Comparison of ENCODE assay signal across 32 cellular contexts in genomic region chr1:173044656-173045055, GRCh38. TPM values are rescaled to one million over a fixed set of nuclear protein-coding genes. Genes with fewer than 3 reads are reported as not detected.
"Had no signal": no experiment of that assay in that cellular context is flagged by ENCODE, and none has a peak within 500 bp of the region (broad histone marks: within the 10 kb centered on the region; RNA-seq: fewer than 3 reads in every experiment).

No MANE protein-coding gene starts in this region.

- H3K36me3 ChIP-seq: ascending aorta, cardiac muscle cell had no signal

- H3K4me1 ChIP-seq: ascending aorta had no signal

- H3K27me3 ChIP-seq: ascending aorta, cardiac muscle cell had no signal

- H3K4me3 ChIP-seq: ascending aorta, cardiac muscle cell had no signal

- H3K27ac ChIP-seq: ascending aorta, cardiac muscle cell, VCaP had no signal

- FAIRE-seq: bronchial epithelial cell, TTC549 had no signal

- ATAC-seq: activated CD8-positive, alpha-beta memory T cell treated with anti-CD3 and anti-CD28 coated beads, Interleukin-2, amount 10 ng/mL, durations not matched to agents 7 days and 5 days; activated CD8-positive, alpha-beta T cell treated with anti-CD3 and anti-CD28 coated beads for 36 hours; activated naive CD8-positive, alpha-beta T cell treated with anti-CD3 and anti-CD28 coated beads, Interleukin-2, amount 50 U/mL, for 24 hours had no signal

- H3K9me3 ChIP-seq: ascending aorta had no signal

- DNase-seq: activated B cell treated with CpG ODN at 0.5 μM for 24 hours; activated CD4-positive, alpha-beta memory T cell treated with anti-CD3 and anti-CD28 coated beads for 36 hours; activated CD4-positive, alpha-beta T cell treated with anti-CD3 and anti-CD28 coated beads for 4 hours; activated CD4-positive, alpha-beta T cell treated with anti-CD3 and anti-CD28 coated beads, Interleukin-2, amount 10 ng/mL, durations not matched to agents 24 days and 14 days; activated CD4-positive, alpha-beta T cell treated with anti-CD3 and anti-CD28 coated beads, Interleukin-2, amount 50 U/mL, for 1 hour; activated CD4-positive, alpha-beta T cell treated with anti-CD3 and anti-CD28 coated beads, Interleukin-2, amount 50 U/mL, for 4 hours; activated CD4-positive, CD25-positive, alpha-beta regulatory T cell treated with anti-CD3 and anti-CD28 coated beads, Interleukin-2, amount 50 U/mL, for 72 hours; activated CD8-positive, alpha-beta memory T cell treated with anti-CD3 and anti-CD28 coated beads for 24 hours; activated CD8-positive, alpha-beta memory T cell treated with anti-CD3 and anti-CD28 coated beads, Interleukin-2, amount 10 ng/mL, durations not matched to agents 7 days and 5 days; activated CD8-positive, alpha-beta memory T cell treated with anti-CD3 and anti-CD28 coated beads, Interleukin-2, amount 50 U/mL, for 48 hours; activated CD8-positive, alpha-beta T cell treated with anti-CD3 and anti-CD28 coated beads for 36 hours; activated effector memory CD4-positive, alpha-beta T cell treated with Interleukin-2 at 50 U/mL for 16 hours; activated gamma-delta T cell; activated naive CD4-positive, alpha-beta T cell treated with anti-CD3 and anti-CD28 coated beads, Interleukin-2, amount 10 ng/mL, durations not matched to agents 7 days and 5 days; activated naive CD4-positive, alpha-beta T cell treated with Interleukin-2 at 50 U/mL for 16 hours; activated naive CD8-positive, alpha-beta T cell treated with anti-CD3 and anti-CD28 coated beads, Interleukin-2, amount 10 ng/mL, durations not matched to agents 7 days and 5 days; activated naive CD8-positive, alpha-beta T cell treated with anti-CD3 and anti-CD28 coated beads, Interleukin-2, amount 50 U/mL, for 24 hours; activated T-cell treated with anti-CD3 and anti-CD28 coated beads, Interleukin-2, amount 50 U/mL, for 24 hours; activated T-cell treated with anti-CD3 and anti-CD28 coated beads, Interleukin-2, amount 50 U/mL, for 48 hours; amygdala; anterior cingulate cortex; caudate nucleus; cerebellar nuclear complex; T-helper 2 cell; T-helper 9 cell had no signal

RNA-seq across cellular contexts. Expression of gene TNFSF18, which starts 6.1 kb away (rescaled TPM):
- total RNA-seq: activated B cell treated with CpG ODN at 0.5 μM for 24 hours; activated CD4-positive, alpha-beta memory T cell treated with anti-CD3 and anti-CD28 coated beads for 36 hours; activated CD4-positive, alpha-beta T cell treated with anti-CD3 and anti-CD28 coated beads, Interleukin-2, amount 10 ng/mL, durations not matched to agents 24 days and 14 days; activated CD8-positive, alpha-beta memory T cell treated with anti-CD3 and anti-CD28 coated beads, Interleukin-2, amount 10 ng/mL, durations not matched to agents 7 days and 5 days; activated CD8-positive, alpha-beta T cell treated with anti-CD3 and anti-CD28 coated beads for 36 hours; activated naive CD8-positive, alpha-beta T cell treated with anti-CD3 and anti-CD28 coated beads, Interleukin-2, amount 10 ng/mL, durations not matched to agents 7 days and 5 days; activated T-helper 2 cell treated with anti-CD3 and anti-CD28 coated beads, Interferon-gamma antibody, Interleukin-2, Interleukin-4, amounts not matched to agents 10 μg/mL and 5 μg/mL and 100 μg/mL, durations not matched to agents 14 hours and 24 hours and 36 hours; ascending aorta; bronchial epithelial cell; chondrocyte had no signal
- polyA plus RNA-seq: cardiac muscle cell had no signal
